Comparison of ENCODE assay signal across 21 cellular contexts in genomic region chr9:102497709-102498108, GRCh38.
A peak's percentile ranks its signal among the peaks of the same experiment; 100 is the strongest.
DNase-seq lines count a peak whose midpoint lies in the region; ATAC-seq and TF ChIP-seq lines count a peak whose summit lies in the region.
"Had no signal": no experiment of that assay in that cellular context is flagged by ENCODE, and none has a peak within 500 bp of the region (broad histone marks: within the 10 kb centered on the region; RNA-seq: fewer than 3 reads in every experiment).

No MANE protein-coding gene starts in this region.

- no peaks in the 10 kb centered on the region for H3K79me2 ChIP-seq in H9 (ENCODE audit: insufficient read depth, low read length)

- peak; percentile 82 for ATAC-seq in WTC11
- ATAC-seq in HG03521 (IDR thresholded peaks at IDR 0.05; ENCODE audit: unreplicated experiment) = no peak
- no peak for ATAC-seq in HG03025 (IDR thresholded peaks at IDR 0.05; ENCODE audit: low FRiP score, unreplicated experiment)

- H3K9ac ChIP-seq in H9 (ENCODE audit: extremely low read depth, insufficient read length, low read length) = no peak overlapping the region

- CTCF ChIA-PET in WTC11 (lab: Charles Lee) = no interaction called here

- H3K4me2 ChIP-seq in H9 (ENCODE audit: insufficient read depth, insufficient read length, low read length) = no peak overlapping the region
- H3K4me2 ChIP-seq: PC-9 had no signal

- no peak overlapping the region for H2BK5ac ChIP-seq in H9 (ENCODE audit: insufficient read length, low read length)

- H4K8ac ChIP-seq in H9 (replicated peaks; ENCODE audit: insufficient read length, low read depth, low read length) = no peak overlapping the region

- H4K91ac ChIP-seq in H9 (ENCODE audit: insufficient read length, low read depth, low read length) = no peak overlapping the region

- no peak overlapping the region for H2AFZ ChIP-seq in H9 (ENCODE audit: low read length)
- H2AFZ ChIP-seq: PC-9 had no signal

- no peak overlapping the region for H3K56ac ChIP-seq in H9 (ENCODE audit: insufficient read length, low read depth, low read length)

- H3K4ac ChIP-seq in H9 (ENCODE audit: low read depth, low read length) = no peak overlapping the region

- H2BK12ac ChIP-seq in H9 (ENCODE audit: insufficient read length, low read depth, low read length) = no peak overlapping the region

- no peaks in the 10 kb centered on the region for H3K27me3 Mint-ChIP-seq in H9 (ENCODE audit: low read depth)
- no peaks in the 10 kb centered on the region for H3K27me3 Mint-ChIP-seq in WTC11 (ENCODE audit: low read depth)
- H3K27me3 Mint-ChIP-seq: B cell, IgD-negative memory B cell had no signal

- no CpG with 5 or more reads among the region's 9 CpGs for WGBS in H9 (ENCODE audit: extremely low coverage, insufficient read length, low lambda C conversion rate)

- H3K4me1 Mint-ChIP-seq in H9 (peaks cover 4 to 6% of the 10 kb centered on the region in 2 experiments; a peak in 2 of 4 replicates), WTC11 (peaks cover 5% of the 10 kb centered on the region)
- H3K4me1 Mint-ChIP-seq: B cell, CD14-positive monocyte, IgD-negative memory B cell had no signal

- H3K9me3 ChIP-seq in H9 (ENCODE audit: control insufficient read depth, low read depth, low read length) = no peaks in the 10 kb centered on the region
- H3K9me3 ChIP-seq: SJSA1 had no signal

- no peak overlapping the region for H3K18ac ChIP-seq in H9 (ENCODE audit: insufficient read length, low read depth, low read length)

- no peak overlapping the region for H3K23ac ChIP-seq in H9 (ENCODE audit: insufficient read length, low read depth, low read length)

- H3K9me3 Mint-ChIP-seq in H9 (0 out of 5 replicates have a peak, but pooled peaks cover 2 to 3% of the 10 kb centered on the region in 2 experiments), WTC11 (peaks cover 3% of the 10 kb centered on the region; the same call in 1 of the 2 replicates)

- no peak overlapping the region for H4K5ac ChIP-seq in H9 (ENCODE audit: insufficient read length, low read depth, low read length)

- H3T11ph ChIP-seq in H9 (ENCODE audit: low read length) = no peak overlapping the region

- H4K20me1 ChIP-seq in H9 (ENCODE audit: control insufficient read depth, insufficient read depth, insufficient read length) = no peaks in the 10 kb centered on the region

- no peaks in the 10 kb centered on the region for H3K4me1 ChIP-seq in H9 (ENCODE audit: insufficient read depth, low read length)
- H3K4me1 ChIP-seq: SJSA1 had no signal

- no peak overlapping the region for H2BK20ac ChIP-seq in H9 (ENCODE audit: low read depth, low read length, poor library complexity, severe bottlenecking)

- H2AK5ac ChIP-seq in H9 (ENCODE audit: insufficient read length, low read length) = no peak overlapping the region

- no peak overlapping the region for H2BK120ac ChIP-seq in H9 (ENCODE audit: low read depth, low read length, poor library complexity, severe bottlenecking)

- H3K27ac Mint-ChIP-seq in H9 (no peak overlapping the region), WTC11 (no peak overlapping the region)
- H3K27ac Mint-ChIP-seq: B cell, CD14-positive monocyte had no signal

- H3K4me3 Mint-ChIP-seq in H9 = no peak overlapping the region
- no peak overlapping the region for H3K4me3 Mint-ChIP-seq in WTC11
- H3K4me3 Mint-ChIP-seq: B cell, CD14-positive monocyte, IgD-negative memory B cell had no signal

- H3K14ac ChIP-seq in H9 (ENCODE audit: insufficient read depth, low read length) = no peak overlapping the region

- no peaks in the 10 kb centered on the region for H3K23me2 ChIP-seq in H9 (ENCODE audit: insufficient read length, low read depth, low read length, poor library complexity, severe bottlenecking)

- no peaks in the 10 kb centered on the region for H3K27me3 ChIP-seq in H9 (ENCODE audit: insufficient read depth, low read length)
- H3K27me3 ChIP-seq: SJSA1 had no signal

- DNase-seq in D341Med (ENCODE audit: low spot score) (peak; percentile 67), H9 (peak; percentile 30), NCI-H524 treated with DMSO at 0.1 percent for 48 hours (lab: John Stamatoyannopoulos, UW) (peak; percentile 90), WTC11 (ENCODE audit: low spot score) (no peak)
- DNase-seq in stimulated activated CD4-positive, alpha-beta T cell treated with anti-CD3 and anti-CD28 coated beads, Interleukin-15, amount 100 ng/mL, for 24 hours = no peak
- DNase-seq: DMS53, GDM1, HCEC 1CT, Karpas-422, NCI-H1694, NCI-H2107, NCI-H2227 treated with DMSO at 0.1 percent for 48 hours, NCI-H510A, PC-9, T-helper 9 cell had no signal

- TF ChIP-seq CTCF in H9 (conservative IDR thresholded peaks at IDR 0.05) = no peak
- TF ChIP-seq CTCF in WTC11 (IDR thresholded peaks at IDR 0.05) = no peak

- H3K27ac ChIP-seq in H9 (ENCODE audit: insufficient read length, low read depth, low read length) = no peak overlapping the region
- H3K27ac ChIP-seq: PC-9, SJSA1 had no signal

- H3K36me3 Mint-ChIP-seq in H9 (ENCODE audit: insufficient read depth in 1 of 3, low read depth in 3 of 3) (no peaks in the 10 kb centered on the region), WTC11 (no peaks in the 10 kb centered on the region)
- H3K36me3 Mint-ChIP-seq: CD14-positive monocyte, IgD-negative memory B cell had no signal

- H2BK15ac ChIP-seq in H9 (ENCODE audit: low read depth, low read length) = no peak overlapping the region

- POLR2A ChIA-PET in WTC11 (lab: Charles Lee) = no interaction called here

- no peaks in the 10 kb centered on the region for H3K79me1 ChIP-seq in H9 (ENCODE audit: insufficient read depth, low read depth, low read length, poor library complexity, severe bottlenecking)

TF ChIP-seq in WTC11, 78 proteins besides CTCF, POLR2A, EP300 and RAD21 (continues in another document):
- TF ChIP-seq ZNF671 (CRISPR knock-in tag; IDR thresholded peaks at IDR 0.05) = no peak
- TF ChIP-seq AR (CRISPR knock-in tag; IDR thresholded peaks at IDR 0.05) = no peak
- TF ChIP-seq ZNF425 (CRISPR knock-in tag; conservative IDR thresholded peaks at IDR 0.05) = no peak
- TF ChIP-seq CREM (CRISPR knock-in tag; IDR thresholded peaks at IDR 0.05) = no peak
- TF ChIP-seq TP53 (CRISPR knock-in tag; IDR thresholded peaks at IDR 0.05) = no peak
- no peak for TF ChIP-seq TEAD4 (CRISPR knock-in tag; IDR thresholded peaks at IDR 0.05)
- TF ChIP-seq GABPB1 (CRISPR knock-in tag; IDR thresholded peaks at IDR 0.05) = no peak
- TF ChIP-seq ERG (CRISPR knock-in tag; IDR thresholded peaks at IDR 0.05) = no peak
- TF ChIP-seq CREB1 (CRISPR knock-in tag; IDR thresholded peaks at IDR 0.05) = no peak
- TF ChIP-seq USF1 (CRISPR knock-in tag; IDR thresholded peaks at IDR 0.05) = no peak

Comparison
In these comparisons a context has a peak if more than half of its experiments do, and no peak if none do; other contexts are left out.
1. DNase-seq: peak in D341Med (single experiment), H9 (single experiment) and NCI-H524 treated with DMSO at 0.1 percent for 48 hours (single experiment); none in WTC11 (single experiment) and stimulated activated CD4-positive, alpha-beta T cell treated with anti-CD3 and anti-CD28 coated beads, Interleukin-15, amount 100 ng/mL, for 24 hours (single experiment).